Comparison of ENCODE assay signal across 12 cellular contexts in genomic region chr18:77053616-77054287, GRCh38.
A peak's percentile ranks its signal among the peaks of the same experiment; 100 is the strongest.
DNase-seq lines count a peak whose midpoint lies in the region; ATAC-seq and TF ChIP-seq lines count a peak whose summit lies in the region.
"Had no signal": no experiment of that assay in that cellular context is flagged by ENCODE, and none has a peak within 500 bp of the region (broad histone marks: within the 10 kb centered on the region; RNA-seq: fewer than 3 reads in every experiment).

No MANE protein-coding gene starts in this region.

- TF ChIP-seq CTCF in adrenal gland (IDR thresholded peaks at IDR 0.05) (no peak), thyroid gland (IDR thresholded peaks at IDR 0.05) (no peak)

- H3K27ac ChIP-seq in adrenal gland: peak overlapping the region; percentile 64 to 96 (median 77)
- H3K27ac ChIP-seq in thyroid gland: peak overlapping the region in 2 of 3 donors; percentile 62 to 67
- no peak overlapping the region for H3K27ac ChIP-seq in GM23248

- no peaks in the 10 kb centered on the region for H3K27me3 Mint-ChIP-seq in activated T-cell treated with anti-CD3 and anti-CD28 coated beads, Interleukin-2, amount 50 U/mL, for 24 hours

- TF ChIP-seq POLR2A in adrenal gland (IDR thresholded peaks at IDR 0.05) (no peak), thyroid gland (IDR thresholded peaks at IDR 0.05) (no peak)

- peaks cover 30% of the 10 kb centered on the region for H3K36me3 Mint-ChIP-seq in activated T-cell treated with anti-CD3 and anti-CD28 coated beads, Interleukin-2, amount 50 U/mL, for 24 hours (ENCODE audit: low read depth)

- H4K20me1 ChIP-seq in GM23248 (ENCODE audit: insufficient read depth): no peaks in the 10 kb centered on the region

- H3K9me3 ChIP-seq in adrenal gland (replicated peaks in 1 of 3) (no peaks in the 10 kb centered on the region), mucosa of stomach (ENCODE audit: control insufficient read depth, low read length) (no peaks in the 10 kb centered on the region), thyroid gland (no peaks in the 10 kb centered on the region), GM23248 (ENCODE audit: low read depth) (no peaks in the 10 kb centered on the region)
- H3K9me3 ChIP-seq: HAP-1 had no signal

- H3K9me3 Mint-ChIP-seq in activated T-cell treated with anti-CD3 and anti-CD28 coated beads, Interleukin-2, amount 50 U/mL, for 24 hours: no peaks in the 10 kb centered on the region

- peaks cover 72% of the 10 kb centered on the region for H3K4me1 Mint-ChIP-seq in activated T-cell treated with anti-CD3 and anti-CD28 coated beads, Interleukin-2, amount 50 U/mL, for 24 hours (ENCODE audit: low read depth)

- no peaks in the 10 kb centered on the region for H3K9me2 ChIP-seq in GM23248 (ENCODE audit: insufficient read depth)

- no peak overlapping the region for H2AFZ ChIP-seq in GM23248

- no peak for ATAC-seq in HG03469 (IDR thresholded peaks at IDR 0.05; ENCODE audit: unreplicated experiment)

- intact Hi-C loops in adrenal gland (cut with DNase I) (no loop called here), thyroid gland (cut with DNase I) (no loop called here)

- peak overlapping the region; percentile 92 for H3K27ac Mint-ChIP-seq in activated T-cell treated with anti-CD3 and anti-CD28 coated beads, Interleukin-2, amount 50 U/mL, for 24 hours

- H3K9ac ChIP-seq in mucosa of stomach (ENCODE audit: low read length) (peak overlapping the region; percentile 49), GM23248 (no peak overlapping the region)

- no peaks in the 10 kb centered on the region for H3K36me3 ChIP-seq in adrenal gland (replicated peaks in 1 of 2)
- no peaks in the 10 kb centered on the region for H3K36me3 ChIP-seq in mucosa of stomach (ENCODE audit: control insufficient read depth, insufficient read depth, low read length)
- H3K36me3 ChIP-seq in thyroid gland: no peaks in the 10 kb centered on the region
- no peaks in the 10 kb centered on the region for H3K36me3 ChIP-seq in GM23248 (ENCODE audit: low read depth)
- H3K36me3 ChIP-seq: HAP-1 had no signal

- H3K79me2 ChIP-seq in GM23248 (ENCODE audit: insufficient read depth): no peaks in the 10 kb centered on the region

- H3K4me2 ChIP-seq in GM23248 (ENCODE audit: unreplicated experiment): no peak overlapping the region

- DNase-seq in activated T-cell treated with anti-CD3 and anti-CD28 coated beads, Interleukin-2, amount 50 U/mL, for 24 hours: no peak
- no peak for DNase-seq in activated T-cell treated with anti-CD3 and anti-CD28 coated beads for 4 hours
- no peak for DNase-seq in adrenal gland
- no peak for DNase-seq in thyroid gland
- no peak for DNase-seq in GM23248
- DNase-seq in 8988T: no peak
- DNase-seq: hippocampal formation, NCI-H524 treated with DMSO at 0.1 percent for 48 hours, retina had no signal

- H3K4me3 Mint-ChIP-seq in activated T-cell treated with anti-CD3 and anti-CD28 coated beads, Interleukin-2, amount 50 U/mL, for 24 hours: peak overlapping the region; percentile 76

- peaks cover 4 to 39% of the 10 kb centered on the region in 2 donors for H3K4me1 ChIP-seq in adrenal gland (replicated peaks in 1 of 2)
- H3K4me1 ChIP-seq in mucosa of stomach (ENCODE audit: control insufficient read depth, insufficient read depth, low read length): peaks cover 55% of the 10 kb centered on the region
- H3K4me1 ChIP-seq in thyroid gland: peaks cover 34 to 51% of the 10 kb centered on the region in 2 donors
- H3K4me1 ChIP-seq in GM23248 (ENCODE audit: insufficient read depth): peaks cover 17% of the 10 kb centered on the region
- H3K4me1 ChIP-seq: HAP-1 had no signal

- 75 to 87% (median 79%) methylated on average over 8 to 18 of the region's 18 CpGs for WGBS in adrenal gland, 4 donors
- 91 to 95% methylated on average over 12 to 18 of the region's 18 CpGs for WGBS in thyroid gland, 2 donors
- 83 to 85% methylated on average over 18 of the region's 18 CpGs for WGBS in GM23248 (ENCODE audit: low coverage in 1 of 2, low lambda C conversion rate in 2 of 2, missing lambda C conversion rate in 2 of 2), 2 experiments

- in situ Hi-C loops in GM23248 (cut with MboI): loop anchor here (25.0 kb wide), 1 partner anchor 159 kb away; no protein-coding TSS in a partner anchor

- H3K4me3 ChIP-seq in adrenal gland (no peak overlapping the region), mucosa of stomach (ENCODE audit: low read length) (no peak overlapping the region), thyroid gland (replicated peaks in 1 of 3) (no peak overlapping the region), GM23248 (no peak overlapping the region)
- H3K4me3 ChIP-seq: HAP-1 had no signal

- H3K27me3 ChIP-seq in adrenal gland (no peaks in the 10 kb centered on the region), mucosa of stomach (ENCODE audit: control insufficient read depth, insufficient read depth, low read length) (no peaks in the 10 kb centered on the region), thyroid gland (no peaks in the 10 kb centered on the region), GM23248 (replicated peaks; ENCODE audit: insufficient read depth) (no peaks in the 10 kb centered on the region)

- H3F3A ChIP-seq in GM23248 (ENCODE audit: insufficient read depth): no peaks in the 10 kb centered on the region
